1 cellular context compared by ENCODE assay signal in genomic region chr15:90901799-90902655, GRCh38.
A peak's percentile ranks its signal among the peaks of the same experiment; 100 is the strongest.
TF ChIP-seq lines count a peak whose summit lies in the region.

No MANE protein-coding gene starts in this region.

TF ChIP-seq in H1, 55 proteins besides CTCF, POLR2A, EP300 and RAD21:
- TF ChIP-seq SIX5 (IDR thresholded peaks at IDR 0.05; ENCODE audit: low read depth, low read length) (no peak), SIN3A (conservative IDR thresholded peaks at IDR 0.05 in 1 of 2, IDR thresholded peaks at IDR 0.05 in 1 of 2; ENCODE audit: low read depth in 1 of 2, low read length in 2 of 2) (peak in 1 of 2 experiments; percentile 78; a peak in 2 of 4 replicates), TEAD4 (IDR thresholded peaks at IDR 0.05; ENCODE audit: low read depth, low read length) (peak; percentile 73; the same call in 1 of the 2 replicates), NRF1 (IDR thresholded peaks at IDR 0.05; ENCODE audit: low read depth, low read length) (peak; percentile 49), KDM4A (IDR thresholded peaks at IDR 0.05; ENCODE audit: low read depth, low read length, severe bottlenecking) (no peak), TBP (IDR thresholded peaks at IDR 0.05; ENCODE audit: low read depth, low read length) (peak; percentile 14; the same call in 1 of the 2 replicates), SRF (IDR thresholded peaks at IDR 0.05; ENCODE audit: low read depth, low read length) (no peak), RBBP5 (IDR thresholded peaks at IDR 0.05; ENCODE audit: borderline replicate concordance, low read depth, low read length) (no peak), ASH2L (IDR thresholded peaks at IDR 0.05; ENCODE audit: low read length) (peak; percentile 60), TAF1 (IDR thresholded peaks at IDR 0.05; ENCODE audit: low read depth, low read length) (peak; percentile 38; the same call in 1 of the 2 replicates), MAX (IDR thresholded peaks at IDR 0.05) (peak; percentile 57; the same call in 1 of the 2 replicates), EZH2 (IDR thresholded peaks at IDR 0.05; ENCODE audit: low read depth, low read length, severe bottlenecking) (peak; percentile 39), CREB1 (IDR thresholded peaks at IDR 0.05) (peak; percentile 24; the same call in 1 of the 2 replicates), PHF8 (conservative IDR thresholded peaks at IDR 0.05; ENCODE audit: low read depth, low read length) (0 out of 2 replicates have a peak, but pooled peaks have one; percentile 34)
